ENCODE assay signal across 8 cellular contexts in genomic region chr2:187552959-187553681, GRCh38. TPM values are rescaled to one million over a fixed set of nuclear protein-coding genes. Genes with fewer than 3 reads are reported as not detected.
A peak's percentile ranks its signal among the peaks of the same experiment; 100 is the strongest.
DNase-seq lines count a peak whose midpoint lies in the region; ATAC-seq and TF ChIP-seq lines count a peak whose summit lies in the region.

No MANE protein-coding gene starts in this region.

- H3K36me3 Mint-ChIP-seq in natural killer cell, result no peaks in the 10 kb centered on the region
- no peaks in the 10 kb centered on the region for H3K36me3 Mint-ChIP-seq in stimulated activated memory B cell treated with anti-CD40 and anti-IgM and Interleukin-4, amounts not matched to agents 10 μg/mL and 1 μg/mL and 100 μg/mL, for 72 hours

- no peak overlapping the region for H3K4me3 Mint-ChIP-seq in natural killer cell
- H3K4me3 Mint-ChIP-seq in stimulated activated memory B cell treated with anti-CD40 and anti-IgM and Interleukin-4, amounts not matched to agents 10 μg/mL and 1 μg/mL and 100 μg/mL, for 72 hours, result no peak overlapping the region

- H3K4me1 Mint-ChIP-seq in natural killer cell, result peaks cover 0 to 6% of the 10 kb centered on the region in 2 donors
- H3K4me1 Mint-ChIP-seq in stimulated activated memory B cell treated with anti-CD40 and anti-IgM and Interleukin-4, amounts not matched to agents 10 μg/mL and 1 μg/mL and 100 μg/mL, for 72 hours, result no peaks in the 10 kb centered on the region

- H3K27ac ChIP-seq in skin epidermis, result peak overlapping the region in 12 of 21 experiments; percentile 21 to 86 (median 71)

- H3K27me3 Mint-ChIP-seq in natural killer cell (ENCODE audit: low read depth in 2 of 2), result no peaks in the 10 kb centered on the region
- H3K27me3 Mint-ChIP-seq in stimulated activated memory B cell treated with anti-CD40 and anti-IgM and Interleukin-4, amounts not matched to agents 10 μg/mL and 1 μg/mL and 100 μg/mL, for 72 hours, result no peaks in the 10 kb centered on the region

- TF ChIP-seq CTCF in foreskin fibroblast (IDR thresholded peaks at IDR 0.05; ENCODE audit: low read depth, low read length), result no peak
- no peak for TF ChIP-seq CTCF in natural killer cell (IDR thresholded peaks at IDR 0.05)

- no peak overlapping the region for H3K27ac Mint-ChIP-seq in natural killer cell
- H3K27ac Mint-ChIP-seq in stimulated activated memory B cell treated with anti-CD40 and anti-IgM and Interleukin-4, amounts not matched to agents 10 μg/mL and 1 μg/mL and 100 μg/mL, for 72 hours, result no peak overlapping the region

- H3K4me3 ChIP-seq in foreskin fibroblast (ENCODE audit: low read depth in 1 of 2, low read length in 2 of 2) (peak overlapping the region; percentile 61 to 67), skin epidermis (peak overlapping the region in 6 of 7 experiments; percentile 3 to 38 (median 32))

- intact Hi-C loops in natural killer cell (cut with micrococcal nuclease), result no loop called here

- no peaks in the 10 kb centered on the region for H3K9me3 Mint-ChIP-seq in natural killer cell
- no peaks in the 10 kb centered on the region for H3K9me3 Mint-ChIP-seq in stimulated activated memory B cell treated with anti-CD40 and anti-IgM and Interleukin-4, amounts not matched to agents 10 μg/mL and 1 μg/mL and 100 μg/mL, for 72 hours

- DNase-seq in RKO (ENCODE audit: low spot score), result peak; percentile 94
- DNase-seq in foreskin fibroblast, result peak; percentile 64 to 82
- DNase-seq in natural killer cell, result no peak
- DNase-seq in stimulated activated naive CD4-positive, alpha-beta T cell (lab: John Stamatoyannopoulos, UW), result no peak
- DNase-seq in DMS79 (lab: John Stamatoyannopoulos, UW), result no peak

- ATAC-seq in GM19043 (IDR thresholded peaks at IDR 0.05; ENCODE audit: low read depth, unreplicated experiment) (peak; percentile 51), natural killer cell (no peak)
- ATAC-seq in stimulated activated memory B cell treated with anti-CD40 and anti-IgM and Interleukin-4, amounts not matched to agents 10 μg/mL and 1 μg/mL and 100 μg/mL, for 72 hours, result no peak

RNA-seq across cellular contexts. Expression of gene TFPI, which starts 1.1 kb away (rescaled TPM):
- total RNA-seq in natural killer cell, result 1 to 10 TPM in 1 of 3 donors, under 1 TPM in 2; 0.10 to 1.2 (median 0.23) TPM

Comparison
In these comparisons a context has a peak if more than half of its experiments do, and no peak if none do; other contexts are left out.
1. DNase-seq: peak in RKO (single experiment) and foreskin fibroblast (2 of 2); none in natural killer cell (single experiment), stimulated activated naive CD4-positive, alpha-beta T cell (0 of 6) and DMS79 (single experiment).